In the genomic region with DNA sequence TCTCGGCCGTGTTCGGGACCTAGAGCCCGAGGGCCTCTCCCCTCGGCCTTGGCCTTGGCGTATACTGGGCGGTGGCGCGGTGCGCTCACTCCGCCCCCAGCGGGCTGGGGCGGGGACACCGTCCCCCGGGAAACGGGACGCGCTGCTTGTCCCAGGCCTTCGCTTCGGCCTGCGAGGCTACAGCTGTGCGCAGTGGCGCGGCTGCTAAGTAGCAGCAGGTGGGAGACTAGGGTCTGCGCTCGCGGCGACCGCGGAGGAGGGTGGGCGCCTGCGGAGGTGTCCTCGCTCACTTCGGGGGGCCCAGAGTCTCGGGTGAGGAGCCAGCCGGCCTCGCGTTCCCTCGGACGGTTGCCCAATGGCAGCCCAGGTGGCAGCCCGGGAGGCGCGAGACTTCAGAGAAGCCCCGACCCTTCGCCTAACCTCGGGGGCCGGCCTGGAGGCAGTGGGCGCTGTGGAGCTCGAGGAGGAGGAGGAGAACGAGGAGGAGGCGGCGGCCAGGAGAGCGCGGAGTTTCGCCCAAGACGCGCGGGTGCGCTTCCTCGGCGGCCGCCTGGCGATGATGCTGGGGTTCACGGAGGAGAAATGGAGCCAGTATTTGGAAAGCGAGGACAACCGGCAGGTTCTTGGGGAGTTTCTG, we compare ENCODE assay signal across 8 cellular contexts. TPM values are rescaled to one million over a fixed set of nuclear protein-coding genes. Genes with fewer than 3 reads are reported as not detected.
DNase-seq lines count a peak whose midpoint lies in the region; ATAC-seq lines count a peak whose summit lies in the region.

Gene DNAH11 (plus strand): TSS at position 149 of the 637 bp plus-strand sequence. CDS start 207 bp downstream, at position 356.

- H3K27me3 ChIP-seq in HUES6 (ENCODE audit: control insufficient read depth, insufficient read depth, low read length), result peaks cover 35% of the 10 kb centered on the region

- intact Hi-C loops in Right ventricle myocardium inferior (cut with DNase I) (no loop called here), cardiac septum (cut with DNase I) (no loop called here)

- peaks cover 39% of the 10 kb centered on the region for H3K4me1 ChIP-seq in HUES6 (ENCODE audit: control insufficient read depth, insufficient read depth, low read length)

- peak within 1 kb of the TSS; percentile 70 for H3K4me3 ChIP-seq in HUES6 (ENCODE audit: low read depth, low read length)
- H3K4me3 ChIP-seq in skeletal muscle cell (ENCODE audit: low read depth, low read length), result peak within 1 kb of the TSS; percentile 44

- no peak within 1 kb of the TSS for H3K27ac ChIP-seq in HUES6 (ENCODE audit: low read depth, low read length)

- H3K36me3 ChIP-seq in HUES6 (ENCODE audit: control insufficient read depth, insufficient read depth, low read length), result no peaks in the 10 kb centered on the region

- H3K36me3 Mint-ChIP-seq in activated naive CD4-positive, alpha-beta T cell treated with anti-CD3 and anti-CD28 coated beads, Interleukin-2, amount 50 U/mL, for 72 hours, result peaks cover 5% of the 10 kb centered on the region in 2 donors

- H3K9ac ChIP-seq in HUES6 (ENCODE audit: low read length), result peak within 1 kb of the TSS; percentile 57

- ATAC-seq in Right ventricle myocardium inferior, result peak; percentile 76
- ATAC-seq in activated naive CD4-positive, alpha-beta T cell treated with anti-CD3 and anti-CD28 coated beads, Interleukin-2, amount 50 U/mL, for 72 hours, result peak; percentile 65 to 93

- no peaks in the 10 kb centered on the region for H3K9me3 ChIP-seq in HUES6 (ENCODE audit: control insufficient read depth, insufficient read depth, low read depth, low read length)

- no peaks in the 10 kb centered on the region for H3K9me3 Mint-ChIP-seq in activated naive CD4-positive, alpha-beta T cell treated with anti-CD3 and anti-CD28 coated beads, Interleukin-2, amount 50 U/mL, for 72 hours

- DNase-seq in Right ventricle myocardium inferior (ENCODE audit: missing footprints) (no peak), cardiac septum (ENCODE audit: low spot score) (no peak), hepatic stellate cell (ENCODE audit: low spot score) (peak; percentile 23), skeletal muscle cell (ENCODE audit: low read depth) (no peak), epidermal melanocyte (ENCODE audit: insufficient read length, low spot score) (no peak)
- peak in 1 of 2 donors; percentile 54 for DNase-seq in activated naive CD4-positive, alpha-beta T cell treated with anti-CD3 and anti-CD28 coated beads, Interleukin-2, amount 50 U/mL, for 72 hours (ENCODE audit: low spot score in 2 of 2)
- no peak for DNase-seq in stimulated activated naive CD4-positive, alpha-beta T cell (lab: John Stamatoyannopoulos, UW)

- H3K27ac Mint-ChIP-seq in activated naive CD4-positive, alpha-beta T cell treated with anti-CD3 and anti-CD28 coated beads, Interleukin-2, amount 50 U/mL, for 72 hours, result no peak within 1 kb of the TSS

RNA-seq across cellular contexts. Expression of gene DNAH11, which starts in this region (rescaled TPM):
- total RNA-seq in Right ventricle myocardium inferior, result 0.08 TPM
- 0.51 TPM for total RNA-seq in cardiac septum
- 1 to 10 TPM in 1 of 2 donors, under 1 TPM in 1; 0.02 to 9.9 TPM for total RNA-seq in activated naive CD4-positive, alpha-beta T cell treated with anti-CD3 and anti-CD28 coated beads, Interleukin-2, amount 50 U/mL, for 72 hours

Comparison
In these comparisons a context has a peak if more than half of its experiments do, and no peak if none do; other contexts are left out.
1. Peak in ATAC-seq in Right ventricle myocardium inferior; RNA of the gene not detected or under 1 TPM.